ENCODE assay signal across 18 cellular contexts in genomic region chr1:109027841-109028240, GRCh38. TPM values are rescaled to one million over a fixed set of nuclear protein-coding genes. Genes with fewer than 3 reads are reported as not detected.
DNase-seq lines count a peak whose midpoint lies in the region; ATAC-seq, FAIRE-seq and TF ChIP-seq lines count a peak whose summit lies in the region.
"Had no signal": no experiment of that assay in that cellular context is flagged by ENCODE, and none has a peak within 500 bp of the region (broad histone marks: within the 10 kb centered on the region; RNA-seq: fewer than 3 reads in every experiment).

No MANE protein-coding gene starts in this region.

- ATAC-seq in K562 (peak; percentile 20; the same call in 1 of the 3 replicates), GM19351 (IDR thresholded peaks at IDR 0.05; ENCODE audit: unreplicated experiment) (no peak)
- ATAC-seq: activated CD4-positive, CD25-positive, alpha-beta regulatory T cell treated with anti-CD3 and anti-CD28 coated beads, Interleukin-2, amount 50 U/mL, for 24 hours had no signal

- POLR2A ChIA-PET in HEK293 (lab: Yijun Ruan, JAX): interaction anchor here (0.5 to 1.6 kb wide), 2 partner anchors 72 to 76 kb away, joined by 4 to 7 read pairs; no protein-coding TSS in a partner anchor
- POLR2A ChIA-PET in K562 (lab: Yijun Ruan, JAX): interaction anchor here (0.6 to 1.9 kb wide), 7 partner anchors 9 to 269 kb away, joined by 3 to 5 read pairs (median 4); partner anchors contain the start of gene WDR47

- H3K4me2 ChIP-seq in K562 (ENCODE audit: insufficient read depth, low read length): no peak overlapping the region

- peaks cover 14% of the 10 kb centered on the region for H3K4me1 Mint-ChIP-seq in neural crest cell
- H3K4me1 Mint-ChIP-seq: activated naive CD8-positive, alpha-beta T cell treated with anti-CD3 and anti-CD28 coated beads for 36 hours had no signal

- no peaks in the 10 kb centered on the region for H3K9me3 Mint-ChIP-seq in neural crest cell
- H3K9me3 Mint-ChIP-seq: activated naive CD8-positive, alpha-beta T cell treated with anti-CD3 and anti-CD28 coated beads for 36 hours had no signal

- FAIRE-seq in K562 (lab: Jason Lieb, UNC): no peak
- FAIRE-seq: H1 had no signal

- H3K4me1 ChIP-seq in HEK293 (ENCODE audit: control insufficient read depth, insufficient read depth, low read length) (no peaks in the 10 kb centered on the region), K562 (replicated peaks in 1 of 2; ENCODE audit: control insufficient read depth in 2 of 2, insufficient read depth in 2 of 2, low read length in 2 of 2) (no peaks in the 10 kb centered on the region; a peak in 1 of 5 replicates), sigmoid colon (peaks cover 0 to 4% (median 0%) of the 10 kb centered on the region in 4 donors)
- H3K4me1 ChIP-seq: Caco-2 had no signal

- H3K27ac Mint-ChIP-seq in neural crest cell (ENCODE audit: unreplicated experiment): no peak overlapping the region
- H3K27ac Mint-ChIP-seq: activated naive CD8-positive, alpha-beta T cell treated with anti-CD3 and anti-CD28 coated beads for 36 hours had no signal

- TF ChIP-seq CTCF in HEK293 (tag by site-specific recombination; IDR thresholded peaks at IDR 0.05): no peak
- TF ChIP-seq CTCF in K562 (IDR thresholded peaks at IDR 0.05 in 2 of 3, conservative IDR thresholded peaks at IDR 0.05 in 1 of 3; ENCODE audit: insufficient read depth in 2 of 3, low read depth in 1 of 3, low read length in 3 of 3): peak in 1 of 3 experiments; percentile 39; a peak in 3 of 6 replicates
- peak; percentile 49 for TF ChIP-seq CTCF in neural crest cell (conservative IDR thresholded peaks at IDR 0.05)
- no peak for TF ChIP-seq CTCF in sigmoid colon (IDR thresholded peaks at IDR 0.05)

- H3K36me3 ChIP-seq in HEK293 (ENCODE audit: control insufficient read depth in 2 of 2, insufficient read depth in 1 of 2, low read length in 2 of 2) (peaks cover 0 to 3% of the 10 kb centered on the region in 2 experiments; a peak in 2 of 3 replicates), K562 (ENCODE audit: control insufficient read depth, insufficient read depth, low read length) (no peaks in the 10 kb centered on the region; the same call in 2 of the 3 replicates), sigmoid colon (no peaks in the 10 kb centered on the region)

- CTCF ChIA-PET in HEK293 (lab: Yijun Ruan, JAX) (interaction anchor here (0.6 to 1.2 kb wide), 6 partner anchors 9 to 226 kb away, joined by 3 to 7 read pairs (median 3); no protein-coding TSS in a partner anchor), K562 (lab: Yijun Ruan, JAX; ENCODE audit: low intra/inter-chr PET ratio) (no interaction called here)

- no peak overlapping the region for H2AFZ ChIP-seq in K562 (ENCODE audit: low read depth, low read length)

- in situ Hi-C loops in K562 (cut with MboI): no loop called here

- no peaks in the 10 kb centered on the region for H3K9me1 ChIP-seq in K562 (ENCODE audit: control insufficient read depth, insufficient read depth, low read length)

- no peak overlapping the region for H3K9ac ChIP-seq in K562 (ENCODE audit: insufficient read depth in 1 of 2, low read depth in 2 of 2, low read length in 2 of 2)

- BruUV-seq in K562 (replicated peaks; lab: Mats Ljungman, UMichigan): no TSS peak

- intact Hi-C loops in K562 (cut with micrococcal nuclease) (loop anchor here (5.0 kb wide), 1 partner anchor 74 kb away; no protein-coding TSS in a partner anchor), sigmoid colon (cut with DNase I) (no loop called here)

- H3K36me3 Mint-ChIP-seq in neural crest cell (ENCODE audit: low read depth): peaks cover 3% of the 10 kb centered on the region
- H3K36me3 Mint-ChIP-seq: activated naive CD8-positive, alpha-beta T cell treated with anti-CD3 and anti-CD28 coated beads for 36 hours had no signal

- TF ChIP-seq RAD21 in K562 (CRISPR knock-in tag; conservative IDR thresholded peaks at IDR 0.05 in 1 of 2, IDR thresholded peaks at IDR 0.05 in 1 of 2): no peak

- H4K20me1 ChIP-seq in K562 (replicated peaks; ENCODE audit: control insufficient read depth, insufficient read depth, low read length): no peaks in the 10 kb centered on the region

- no peak overlapping the region for H3K4me3 Mint-ChIP-seq in neural crest cell
- H3K4me3 Mint-ChIP-seq: activated naive CD8-positive, alpha-beta T cell treated with anti-CD3 and anti-CD28 coated beads for 36 hours had no signal

- H3K27me3 ChIP-seq in K562 (ENCODE audit: control insufficient read depth in 2 of 2, insufficient read depth in 2 of 2, low read length in 2 of 2) (no peaks in the 10 kb centered on the region), sigmoid colon (no peaks in the 10 kb centered on the region)
- H3K27me3 ChIP-seq: tibial nerve had no signal

- no peak for TF ChIP-seq POLR2A in K562 (conservative IDR thresholded peaks at IDR 0.05)
- no peak for TF ChIP-seq POLR2A in sigmoid colon (IDR thresholded peaks at IDR 0.05)

- no peaks in the 10 kb centered on the region for H3K27me3 Mint-ChIP-seq in neural crest cell (ENCODE audit: low read depth)
- H3K27me3 Mint-ChIP-seq: activated naive CD8-positive, alpha-beta T cell treated with anti-CD3 and anti-CD28 coated beads for 36 hours had no signal

- H3K4me3 ChIP-seq in HEK293 (ENCODE audit: low read depth, low read length) (no peak overlapping the region), K562 (no peak overlapping the region), sigmoid colon (no peak overlapping the region)
- H3K4me3 ChIP-seq: tibial nerve had no signal

- H3K79me2 ChIP-seq in K562 (ENCODE audit: control insufficient read depth, insufficient read depth, low read length): no peaks in the 10 kb centered on the region; the same call in 2 of the 3 replicates

- TF ChIP-seq EP300 in K562 (IDR thresholded peaks at IDR 0.05; ENCODE audit: low read length): no peak
- no peak for TF ChIP-seq EP300 in sigmoid colon (IDR thresholded peaks at IDR 0.05)

- no peaks in the 10 kb centered on the region for H3K9me3 ChIP-seq in HEK293 (ENCODE audit: control insufficient read depth, insufficient read depth, low read depth, low read length)
- no peaks in the 10 kb centered on the region for H3K9me3 ChIP-seq in K562 (replicated peaks; ENCODE audit: control insufficient read depth, insufficient read depth, low read depth, low read length)
- no peaks in the 10 kb centered on the region for H3K9me3 ChIP-seq in sigmoid colon
- H3K9me3 ChIP-seq: Caco-2, tibial nerve had no signal

- DNase-seq in CD1c-positive myeloid dendritic cell (ENCODE audit: extremely low spot score): peak; percentile 6
- DNase-seq in K562 (ENCODE audit: extremely low read depth in 1 of 4, low spot score in 3 of 4): no peak
- no peak for DNase-seq in neural crest cell (ENCODE audit: low read depth, low spot score)
- no peak for DNase-seq in hippocampal formation (lab: John Stamatoyannopoulos, UW)
- no peak for DNase-seq in sigmoid colon
- DNase-seq: activated naive CD8-positive, alpha-beta T cell treated with anti-CD3 and anti-CD28 coated beads for 36 hours; Caco-2; central memory CD4-positive, alpha-beta T cell; KG1; NCI-H146; NCI-H446 treated with DMSO at 0.1 percent for 48 hours; stimulated activated CD4-positive, alpha-beta T cell treated with anti-CD3 and anti-CD28 coated beads, Interleukin-2, amount 100 ng/mL, for 48 hours; T-helper 1 cell had no signal

- H3K27ac ChIP-seq in HEK293 (ENCODE audit: extremely low read depth, low read depth, low read length) (no peak overlapping the region), K562 (ENCODE audit: extremely low read depth, low read depth, low read length) (no peak overlapping the region), sigmoid colon (no peak overlapping the region)
- H3K27ac ChIP-seq: tibial nerve had no signal

RNA-seq across cellular contexts. Expression of gene WDR47, which starts 14.1 kb away (rescaled TPM):
- 11.7 and 26.2 TPM in 2 replicates for total RNA-seq in K562 (2011; cell fraction: chromatin; rRNA removed; ENCODE audit: low replicate concordance)
- total RNA-seq in K562 (2011; cell fraction: nucleolus; rRNA removed): 6.7 and 9.2 TPM in 2 replicates
- total RNA-seq in K562 (2011; cell fraction: nucleoplasm; rRNA removed): 8.9 and 9.0 TPM in 2 replicates
- 3.5 and 3.8 TPM in 2 replicates for total RNA-seq in K562 (2014; rRNA removed)
- total RNA-seq in K562 (2014; rRNA removed; fragmentation: Illumina TruSeq; extraction: Trizol): 6.1 and 6.8 TPM in 2 replicates
- 6.6 and 6.7 TPM in 2 replicates for total RNA-seq in K562 (2015; rRNA removed; fragmentation: Illumina TruSeq; extraction: Trizol)
- total RNA-seq in K562 (2021): 6.1 and 9.6 TPM in 2 replicates
- polyA plus RNA-seq in K562 (2011; rRNA removed): 8.8 and 10.1 TPM in 2 replicates
- 1.6 and 3.7 TPM in 2 replicates for polyA plus RNA-seq in K562 (2011; cell fraction: cytosol; rRNA removed)
- polyA plus RNA-seq in K562 (2011; cell fraction: nucleus; rRNA removed): 6.2 and 8.8 TPM in 2 replicates
- polyA plus RNA-seq in K562 (2012): 3.9 and 4.1 TPM in 2 replicates
- 4.5 and 4.9 TPM in 2 replicates for polyA plus RNA-seq in K562 (2014; fragmentation: Illumina TruSeq; extraction: Trizol)
- polyA plus RNA-seq in K562 (2014; fragmentation: Nextera tagmentation; extraction: Ambion mirVana): 1 to 10 TPM; 1.3 to 2.0 TPM
- 3.9 and 4.0 TPM in 2 replicates for polyA plus RNA-seq in K562 (2014; rRNA removed)
- 16.2 and 16.3 TPM in 2 replicates for polyA minus RNA-seq in K562 (2011; rRNA and poly(A)+ RNA removed)
- polyA minus RNA-seq in K562 (2011; cell fraction: cytosol; rRNA and poly(A)+ RNA removed): 5.5 and 12.3 TPM in 2 replicates
- polyA minus RNA-seq in K562 (2011; cell fraction: nucleus; rRNA and poly(A)+ RNA removed): 7.4 and 9.4 TPM in 2 replicates
- 18.0 and 19.0 TPM in 2 replicates for total RNA-seq in neural crest cell
- 10 to 100 TPM; 16.0 to 34.3 (median 24.0) TPM for total RNA-seq in sigmoid colon
- 1 to 10 TPM; 3.7 to 4.6 (median 4.2) TPM for polyA plus RNA-seq in sigmoid colon

RNA-seq across cellular contexts. Expression of gene TAF13, which starts 48.0 kb away (rescaled TPM):
- 6.3 and 21.5 TPM in 2 replicates for total RNA-seq in K562 (2011; cell fraction: chromatin; rRNA removed; ENCODE audit: low replicate concordance)
- total RNA-seq in K562 (2011; cell fraction: nucleolus; rRNA removed): 4.9 and 5.5 TPM in 2 replicates
- total RNA-seq in K562 (2011; cell fraction: nucleoplasm; rRNA removed): 18.3 and 30.8 TPM in 2 replicates
- total RNA-seq in K562 (2014; rRNA removed): 22.9 and 26.6 TPM in 2 replicates
- total RNA-seq in K562 (2014; rRNA removed; fragmentation: Illumina TruSeq; extraction: Trizol): 77.2 and 85.1 TPM in 2 replicates
- 49.2 and 52.1 TPM in 2 replicates for total RNA-seq in K562 (2015; rRNA removed; fragmentation: Illumina TruSeq; extraction: Trizol)
- total RNA-seq in K562 (2021): 35.3 and 39.4 TPM in 2 replicates
- polyA plus RNA-seq in K562 (2011; rRNA removed): 35.9 and 61.5 TPM in 2 replicates
- 2.8 and 14.0 TPM in 2 replicates for polyA plus RNA-seq in K562 (2011; cell fraction: cytosol; rRNA removed)
- 1.6 and 2.9 TPM in 2 replicates for polyA plus RNA-seq in K562 (2011; cell fraction: nucleus; rRNA removed)
- polyA plus RNA-seq in K562 (2012): 25.8 and 65.1 TPM in 2 replicates
- polyA plus RNA-seq in K562 (2014; fragmentation: Illumina TruSeq; extraction: Trizol): 46.7 and 57.6 TPM in 2 replicates
- 10 to 100 TPM; 14.9 to 21.0 TPM for polyA plus RNA-seq in K562 (2014; fragmentation: Nextera tagmentation; extraction: Ambion mirVana)
- 38.7 and 39.6 TPM in 2 replicates for polyA plus RNA-seq in K562 (2014; rRNA removed)
- polyA minus RNA-seq in K562 (2011; rRNA and poly(A)+ RNA removed): 53.5 and 57.2 TPM in 2 replicates
- 22.9 and 30.5 TPM in 2 replicates for polyA minus RNA-seq in K562 (2011; cell fraction: cytosol; rRNA and poly(A)+ RNA removed)
- 2.6 and 5.9 TPM in 2 replicates for polyA minus RNA-seq in K562 (2011; cell fraction: nucleus; rRNA and poly(A)+ RNA removed)
- 22.4 and 24.9 TPM in 2 replicates for total RNA-seq in neural crest cell
- 10 to 100 TPM; 19.9 to 44.6 (median 39.0) TPM for total RNA-seq in sigmoid colon
- 10 to 100 TPM; 36.5 to 78.8 (median 52.9) TPM for polyA plus RNA-seq in sigmoid colon
